Comparison of ENCODE assay signal across 8 cellular contexts in the genomic region with DNA sequence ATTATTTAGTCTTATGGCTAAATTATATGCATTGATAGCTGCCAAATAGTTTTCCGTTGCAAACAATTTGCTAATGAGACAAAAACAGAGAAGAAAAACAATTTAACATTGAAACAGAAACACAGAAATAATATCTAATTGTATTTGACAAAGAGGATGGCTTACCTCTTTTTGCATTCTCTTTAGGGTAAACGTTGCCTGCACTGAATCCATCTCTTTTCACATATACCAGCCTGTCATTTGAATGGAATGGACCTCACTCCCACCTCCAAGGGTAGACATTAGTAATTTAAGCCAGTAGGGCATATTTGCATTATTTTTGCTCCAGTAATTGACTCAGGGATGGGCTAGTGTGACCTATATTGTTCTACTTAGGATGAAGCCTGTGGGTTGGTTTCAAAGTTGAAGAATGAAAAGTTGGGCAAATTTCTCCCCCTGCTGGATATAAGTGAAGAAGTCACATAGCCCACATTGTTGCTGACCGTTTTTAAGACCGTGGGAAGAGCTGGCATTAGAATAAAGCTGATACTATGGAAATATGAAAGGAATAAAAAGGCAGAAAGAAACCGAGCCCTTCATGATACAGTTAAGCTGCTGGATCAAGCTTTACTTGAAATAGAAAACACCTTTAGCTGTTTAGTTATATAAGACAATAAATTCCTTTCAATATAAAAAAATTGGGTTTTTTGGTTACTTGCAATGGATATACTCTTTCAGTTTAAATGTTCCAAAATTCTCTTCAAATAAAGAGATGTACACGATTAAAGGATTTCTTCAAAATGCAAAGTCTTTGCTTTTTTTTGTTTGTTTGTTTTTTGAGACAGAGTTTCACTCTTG. TPM values are rescaled to one million over a fixed set of nuclear protein-coding genes. Genes with fewer than 3 reads are reported as not detected.
DNase-seq lines count a peak whose midpoint lies in the region; ATAC-seq, FAIRE-seq and TF ChIP-seq lines count a peak whose summit lies in the region.

No MANE protein-coding gene starts in this region.

- DNase-seq in activated T-cell treated with anti-CD3 and anti-CD28 coated beads, Interleukin-2, amount 50 U/mL, for 72 hours: peak in 1 of 2 donors; percentile 14
- DNase-seq in activated T-cell treated with anti-CD3 and anti-CD28 coated beads, Interleukin-2, amount 50 U/mL, for 1 hour: no peak
- DNase-seq in HCEC 1CT: peak; percentile 69
- peak; percentile 79 to 89 for DNase-seq in NCI-H526 (lab: John Stamatoyannopoulos, UW)
- peak; percentile 58 for DNase-seq in brain microvascular endothelial cell
- DNase-seq in keratinocyte (ENCODE audit: low read depth, low spot score): no peak
- DNase-seq in tibial artery: no peak
- DNase-seq in 8988T: no peak

- no peaks in the 10 kb centered on the region for H3K9me3 Mint-ChIP-seq in activated T-cell treated with anti-CD3 and anti-CD28 coated beads, Interleukin-2, amount 50 U/mL, for 72 hours

- H3K9ac ChIP-seq in keratinocyte (ENCODE audit: control insufficient read depth, extremely low read depth, insufficient read depth, low read length): no peak overlapping the region

- H3K27me3 Mint-ChIP-seq in activated T-cell treated with anti-CD3 and anti-CD28 coated beads, Interleukin-2, amount 50 U/mL, for 72 hours (ENCODE audit: low read depth): no peaks in the 10 kb centered on the region

- no peaks in the 10 kb centered on the region for H3K9me3 ChIP-seq in keratinocyte (ENCODE audit: control insufficient read depth, low read depth, low read length)
- no peaks in the 10 kb centered on the region for H3K9me3 ChIP-seq in tibial artery

- peaks cover 4% of the 10 kb centered on the region for H3K4me1 Mint-ChIP-seq in activated T-cell treated with anti-CD3 and anti-CD28 coated beads, Interleukin-2, amount 50 U/mL, for 72 hours (ENCODE audit: low read depth)

- H3K4me3 ChIP-seq in brain microvascular endothelial cell (ENCODE audit: low read depth, low read length) (no peak overlapping the region), keratinocyte (ENCODE audit: control insufficient read depth in 2 of 3, extremely low read depth in 1 of 3, insufficient read depth in 2 of 3, low read depth in 1 of 3, low read length in 3 of 3) (no peak overlapping the region), tibial artery (no peak overlapping the region)

- no peaks in the 10 kb centered on the region for H3K9me1 ChIP-seq in keratinocyte (ENCODE audit: control insufficient read depth, extremely low read depth, insufficient read depth, low read length)

- no peak overlapping the region for H3K4me3 Mint-ChIP-seq in activated T-cell treated with anti-CD3 and anti-CD28 coated beads, Interleukin-2, amount 50 U/mL, for 72 hours

- no peaks in the 10 kb centered on the region for H3K36me3 Mint-ChIP-seq in activated T-cell treated with anti-CD3 and anti-CD28 coated beads, Interleukin-2, amount 50 U/mL, for 72 hours (ENCODE audit: insufficient read depth in 2 of 2)

- peak; percentile 55 for ATAC-seq in activated T-cell treated with anti-CD3 and anti-CD28 coated beads, Interleukin-2, amount 50 U/mL, for 72 hours (replicated peaks in 1 of 2)

- H3K27ac Mint-ChIP-seq in activated T-cell treated with anti-CD3 and anti-CD28 coated beads, Interleukin-2, amount 50 U/mL, for 72 hours: no peak overlapping the region

- FAIRE-seq in keratinocyte (lab: Jason Lieb, UNC): peak; percentile 68

- in situ Hi-C loops in brain microvascular endothelial cell (cut with HindIII; ENCODE audit: low pct_ligation_motif_present, low sequenced_read_pairs): no loop called here

- H2AFZ ChIP-seq in keratinocyte (ENCODE audit: control insufficient read depth, low read length): no peak overlapping the region

- no peak overlapping the region for H3K4me2 ChIP-seq in keratinocyte (ENCODE audit: control insufficient read depth, extremely low read depth, insufficient read depth, low read depth, low read length)

- H3K79me2 ChIP-seq in keratinocyte (ENCODE audit: control insufficient read depth, insufficient read depth, low read length): no peaks in the 10 kb centered on the region

- H3K27me3 ChIP-seq in brain microvascular endothelial cell (replicated peaks) (no peaks in the 10 kb centered on the region), keratinocyte (ENCODE audit: control insufficient read depth, extremely low read depth, insufficient read depth, low read length) (no peaks in the 10 kb centered on the region), tibial artery (no peaks in the 10 kb centered on the region)

- dilution Hi-C loops in keratinocyte (cut with MboI; ENCODE audit: extremely low pct_ligation_motif_present, low sequenced_read_pairs): no loop called here

- H3K36me3 ChIP-seq in brain microvascular endothelial cell (replicated peaks) (no peaks in the 10 kb centered on the region), keratinocyte (ENCODE audit: control insufficient read depth in 2 of 2, extremely low read depth in 1 of 2, insufficient read depth in 2 of 2, low read length in 2 of 2) (no peaks in the 10 kb centered on the region), tibial artery (no peaks in the 10 kb centered on the region)

- H3K27ac ChIP-seq in brain microvascular endothelial cell (no peak overlapping the region), keratinocyte (ENCODE audit: control insufficient read depth, insufficient read depth, low read length) (no peak overlapping the region), tibial artery (no peak overlapping the region)

- TF ChIP-seq CTCF in brain microvascular endothelial cell (IDR thresholded peaks at IDR 0.05; ENCODE audit: low read depth, low read length, missing control alignments) (peak; percentile 67), keratinocyte (optimal IDR thresholded peaks at IDR 0.05 in 1 of 3, IDR thresholded peaks at IDR 0.05 in 1 of 3, conservative IDR thresholded peaks at IDR 0.05 in 1 of 3; ENCODE audit: extremely low read depth in 1 of 3, insufficient read depth in 2 of 3, low read length in 3 of 3) (peak; percentile 44 to 59 (median 54)), tibial artery (IDR thresholded peaks at IDR 0.05) (peak; percentile 37 to 44)

- no peaks in the 10 kb centered on the region for H4K20me1 ChIP-seq in keratinocyte (ENCODE audit: control insufficient read depth, extremely low read depth, insufficient read depth, low read length)

- H3K4me1 ChIP-seq in keratinocyte (ENCODE audit: control insufficient read depth, extremely low read depth, insufficient read depth, low read length): no peaks in the 10 kb centered on the region
- H3K4me1 ChIP-seq in tibial artery: no peaks in the 10 kb centered on the region

- intact Hi-C loops in tibial artery (cut with DNase I; ENCODE audit: low total_unique reads): no loop called here

RNA-seq across cellular contexts. Expression of a gene that starts 26.9 kb away (rescaled TPM):
- under 1 TPM in 1 of 2 donors, not detected in 1; 0.69 TPM for total RNA-seq in activated T-cell treated with anti-CD3 and anti-CD28 coated beads, Interleukin-2, amount 50 U/mL, for 72 hours
- polyA plus RNA-seq in keratinocyte: 3.2 to 4.3 TPM (median 3.4 TPM) in 3 replicates
- polyA plus RNA-seq in keratinocyte (2011; ENCODE audit: low read depth): not detected
- 4.8 and 9.6 TPM in 2 replicates for polyA plus RNA-seq in keratinocyte (2011; cell fraction: cytosol; rRNA removed)
- polyA plus RNA-seq in keratinocyte (2011; cell fraction: nucleus; rRNA removed): 1.5 and 2.9 TPM in 2 replicates
- 2.4 and 3.8 TPM in 2 replicates for polyA plus RNA-seq in keratinocyte (2012; ENCODE audit: low replicate concordance)
- polyA minus RNA-seq in keratinocyte: 0.56 to 1.1 TPM (median 0.85 TPM) in 3 replicates
- not detected for polyA minus RNA-seq in keratinocyte (2011; cell fraction: cytosol; rRNA and poly(A)+ RNA removed)
- polyA minus RNA-seq in keratinocyte (2011; cell fraction: nucleus; rRNA and poly(A)+ RNA removed): not detected in 2 replicates

RNA-seq across cellular contexts. Expression of a gene that starts 27.0 kb away (rescaled TPM):
- 10 to 100 TPM; 34.0 to 43.1 TPM for total RNA-seq in activated T-cell treated with anti-CD3 and anti-CD28 coated beads, Interleukin-2, amount 50 U/mL, for 72 hours
- 7.1 to 12.4 TPM (median 10.5 TPM) in 3 replicates for polyA plus RNA-seq in keratinocyte
- polyA plus RNA-seq in keratinocyte (2011; ENCODE audit: low read depth): 19.3 TPM
- polyA plus RNA-seq in keratinocyte (2011; cell fraction: cytosol; rRNA removed): 2.9 and 7.2 TPM in 2 replicates
- polyA plus RNA-seq in keratinocyte (2011; cell fraction: nucleus; rRNA removed): 21.1 and 24.5 TPM in 2 replicates
- 8.4 and 17.6 TPM in 2 replicates for polyA plus RNA-seq in keratinocyte (2012; ENCODE audit: low replicate concordance)
- 3.6 to 14.5 TPM (median 5.6 TPM) in 3 replicates for polyA minus RNA-seq in keratinocyte
- 5.4 TPM for polyA minus RNA-seq in keratinocyte (2011; cell fraction: cytosol; rRNA and poly(A)+ RNA removed)
- polyA minus RNA-seq in keratinocyte (2011; cell fraction: nucleus; rRNA and poly(A)+ RNA removed): 14.2 and 27.4 TPM in 2 replicates

Comparison
In these comparisons a context has a peak if more than half of its experiments do, and no peak if none do; other contexts are left out.
1. DNase-seq: peak in HCEC 1CT (single experiment), NCI-H526 (2 of 2) and brain microvascular endothelial cell (single experiment); none in activated T-cell treated with anti-CD3 and anti-CD28 coated beads, Interleukin-2, amount 50 U/mL, for 1 hour (single experiment), keratinocyte (single experiment), tibial artery (0 of 2) and 8988T (single experiment).
2. Peak in every context shown above with its lines, with median percentiles within 50 percentile points of each other: CTCF ChIP-seq.